In genomic region chr2:174748948-174749347, GRCh38 we compare ENCODE assay signal across 8 cellular contexts. TPM values are rescaled to one million over a fixed set of nuclear protein-coding genes. Genes with fewer than 3 reads are reported as not detected.
DNase-seq lines count a peak whose midpoint lies in the region; ATAC-seq, FAIRE-seq and TF ChIP-seq lines count a peak whose summit lies in the region.

No MANE protein-coding gene starts in this region.

- DNase-seq in CD1c-positive myeloid dendritic cell (ENCODE audit: extremely low spot score) (peak; percentile 74), H4 (ENCODE audit: low spot score) (peak; percentile 53), NCI-H2029 (lab: John Stamatoyannopoulos, UW) (peak; percentile 11), WTC11 (ENCODE audit: low spot score) (peak; percentile 85), bronchial epithelial cell (ENCODE audit: low read depth) (peak; percentile 84), kidney epithelial cell (ENCODE audit: low read depth) (no peak)
- peak; percentile 60 to 67 for DNase-seq in stimulated activated CD4-positive, alpha-beta T cell treated with anti-CD3 and anti-CD28 coated beads, Interleukin-4, amount 100 ng/mL, for 48 hours (ENCODE audit: low read depth in 2 of 2)

- no peak overlapping the region for H3K4me3 ChIP-seq in bronchial epithelial cell (ENCODE audit: low read depth, low read length)
- H3K4me3 ChIP-seq in kidney epithelial cell (ENCODE audit: low read depth, low read length), result no peak overlapping the region

- TF ChIP-seq CTCF in WTC11 (IDR thresholded peaks at IDR 0.05) (peak; percentile 69), bronchial epithelial cell (IDR thresholded peaks at IDR 0.05; ENCODE audit: insufficient read depth, low read length, severe bottlenecking) (peak; percentile 69), kidney epithelial cell (IDR thresholded peaks at IDR 0.05; ENCODE audit: insufficient read depth, low read length, poor library complexity, severe bottlenecking) (peak; percentile 80)

- ATAC-seq in WTC11 (peak; percentile 94), GM19324 (IDR thresholded peaks at IDR 0.05; ENCODE audit: low FRiP score, unreplicated experiment) (no peak)

- H3K9me3 Mint-ChIP-seq in WTC11, result peaks cover 3% of the 10 kb centered on the region; the same call in 1 of the 2 replicates

- no peak overlapping the region for H3K4me3 Mint-ChIP-seq in WTC11

- H3K36me3 ChIP-seq in bronchial epithelial cell (ENCODE audit: control insufficient read depth, insufficient read depth, low read length), result no peaks in the 10 kb centered on the region
- H3K36me3 ChIP-seq in kidney epithelial cell (ENCODE audit: control insufficient read depth, insufficient read depth, low read length), result no peaks in the 10 kb centered on the region

- FAIRE-seq in bronchial epithelial cell (lab: Jason Lieb, UNC), result no peak

- peak overlapping the region; percentile 4; the same call in 1 of the 2 replicates for H3K27ac Mint-ChIP-seq in WTC11

- H3K27me3 ChIP-seq in bronchial epithelial cell (ENCODE audit: control insufficient read depth, insufficient read depth, low read length) (peaks cover 2% of the 10 kb centered on the region), kidney epithelial cell (ENCODE audit: control insufficient read depth, insufficient read depth, low read length) (no peaks in the 10 kb centered on the region)

- H3K36me3 Mint-ChIP-seq in WTC11, result no peaks in the 10 kb centered on the region

- peaks cover 33% of the 10 kb centered on the region for H3K4me1 Mint-ChIP-seq in WTC11

- no peaks in the 10 kb centered on the region for H3K27me3 Mint-ChIP-seq in WTC11 (ENCODE audit: low read depth)

- POLR2A ChIA-PET in WTC11 (lab: Charles Lee), result interaction anchor here (0.8 to 0.9 kb wide), 2 partner anchors 23 to 27 kb away, joined by 4 read pairs; no protein-coding TSS in a partner anchor

- CTCF ChIA-PET in WTC11 (lab: Charles Lee), result interaction anchor here (0.5 to 2.4 kb wide), 78 partner anchors 9 to 581 kb away, joined by 3 to 48 read pairs (median 4); partner anchors contain the start of genes CHN1 and CHRNA1

TF ChIP-seq in WTC11, 78 proteins besides CTCF, POLR2A, EP300 and RAD21:
- TF ChIP-seq FOXP1 (CRISPR knock-in tag; IDR thresholded peaks at IDR 0.05; ENCODE audit: borderline replicate concordance), result no peak
- TF ChIP-seq TP53 (CRISPR knock-in tag; IDR thresholded peaks at IDR 0.05), result no peak
- TF ChIP-seq SMAD4 (CRISPR knock-in tag; IDR thresholded peaks at IDR 0.05), result no peak
- TF ChIP-seq CDX4 (CRISPR knock-in tag; IDR thresholded peaks at IDR 0.05; ENCODE audit: borderline replicate concordance), result no peak
- no peak for TF ChIP-seq ATF1 (CRISPR knock-in tag; IDR thresholded peaks at IDR 0.05)
- TF ChIP-seq PRDM15 (CRISPR knock-in tag; IDR thresholded peaks at IDR 0.05), result no peak
- no peak for TF ChIP-seq AR (CRISPR knock-in tag; IDR thresholded peaks at IDR 0.05)
TF ChIP-seq in WTC11: peak in this region for 0.

RNA-seq across cellular contexts. Expression of gene CHRNA1, which starts 15.3 kb away (rescaled TPM):
- 0.94 and 1.1 TPM in 2 replicates for total RNA-seq in H4 (2014; rRNA removed; shearing (Covaris generic))
- total RNA-seq in WTC11 (2021) (not detected in 3 replicates), bronchial epithelial cell (not detected in 2 replicates), kidney epithelial cell (0.34 TPM in 1 of 2 replicates, not detected in the other)
